In genomic region chr3:116647955-116648354, GRCh38 we compare ENCODE assay signal across 34 cellular contexts.
"Had no signal": no experiment of that assay in that cellular context is flagged by ENCODE, and none has a peak within 500 bp of the region (broad histone marks: within the 10 kb centered on the region; RNA-seq: fewer than 3 reads in every experiment).

No MANE protein-coding gene starts in this region.

- H3K36me3 ChIP-seq: MG63 had no signal

- DNase-seq: Karpas-422, Kasumi-1, MG63, MM.1S, MV-4-11, NCI-H1048, NCI-H1092, NCI-H1092 treated with DMSO at 0.1 percent for 48 hours, NCI-H1105, NCI-H1417, NCI-H1417 treated with DMSO at 0.1 percent for 48 hours, NCI-H1436, NCI-H1436 treated with DMSO at 0.1 percent for 48 hours, NCI-H146, NCI-H1694, NCI-H1694 treated with DMSO at 0.1 percent for 48 hours, NCI-H187, NCI-H187 treated with DMSO at 0.1 percent for 48 hours, NCI-H1930, NCI-H2029, NCI-H2029 treated with DMSO at 0.1 percent for 48 hours, NCI-H2081, NCI-H2081 treated with DMSO at 0.1 percent for 48 hours, NCI-H2107, NCI-H2171, NCI-H2171 treated with DMSO at 0.1 percent for 48 hours, NCI-H2227 treated with DMSO at 0.1 percent for 48 hours, NCI-H226, NCI-H345, NCI-H446, NCI-H446 treated with DMSO at 0.1 percent for 48 hours, NCI-H510A, NCI-H510A treated with DMSO at 0.1 percent for 48 hours, NCI-H524 had no signal

- H3K4me3 ChIP-seq: MG63 had no signal

- H3K27me3 ChIP-seq: MG63 had no signal
